Comparison of ENCODE assay signal across 8 cellular contexts in genomic region chr14:92536231-92536630, GRCh38. TPM values are rescaled to one million over a fixed set of nuclear protein-coding genes. Genes with fewer than 3 reads are reported as not detected.
DNase-seq lines count a peak whose midpoint lies in the region; ATAC-seq and TF ChIP-seq lines count a peak whose summit lies in the region.
"Not testable (repeated sequence)": the region's sequence is repeated elsewhere in the genome, so short reads cannot be mapped to it uniquely, and the experiment has no call there.

No MANE protein-coding gene starts in this region.

- not testable (repeated sequence) for H3K27me3 ChIP-seq in Caco-2 (replicated peaks; ENCODE audit: control insufficient read depth, insufficient read depth, low read length)

- CTCF ChIA-PET in AG04449 (lab: Yijun Ruan, JAX); Caco-2 (lab: Charles Lee): not testable (repeated sequence)
- CTCF ChIA-PET in activated naive CD4-positive, alpha-beta T cell treated with anti-CD3 and anti-CD28 coated beads, Interleukin-2, amount 10 ng/mL, durations not matched to agents 7 days and 5 days (lab: Charles Lee) = interaction anchor here (1.4 kb wide), 1 partner anchor 9 kb away, joined by 3 read pairs; no protein-coding TSS in a partner anchor

- H3K9me3 ChIP-seq in Caco-2 = not testable (repeated sequence)

- not testable (repeated sequence) for BruUV-seq in Caco-2 (replicated peaks; lab: Mats Ljungman, UMichigan)

- H3K9me3 Mint-ChIP-seq in Caco-2 (ENCODE audit: unreplicated experiment); activated naive CD4-positive, alpha-beta T cell treated with anti-CD3 and anti-CD28 coated beads, Interleukin-2, amount 10 ng/mL, durations not matched to agents 7 days and 5 days: not testable (repeated sequence)

- H3K4me1 ChIP-seq in Caco-2 = peaks cover 24% of the 10 kb centered on the region

- not testable (repeated sequence) for H3K27me3 Mint-ChIP-seq in Caco-2 (ENCODE audit: insufficient read depth, unreplicated experiment); activated naive CD4-positive, alpha-beta T cell treated with anti-CD3 and anti-CD28 coated beads, Interleukin-2, amount 10 ng/mL, durations not matched to agents 7 days and 5 days

- intact Hi-C loops in Caco-2 (cut with micrococcal nuclease; ENCODE audit: unreplicated experiment) = not testable (repeated sequence)

- ATAC-seq in SK-N-SH treated with all-trans-retinoic acid at 6 μM for 48 hours = peak; percentile 15

- H3K36me3 Mint-ChIP-seq in Caco-2 (ENCODE audit: insufficient read depth, unreplicated experiment); activated naive CD4-positive, alpha-beta T cell treated with anti-CD3 and anti-CD28 coated beads, Interleukin-2, amount 10 ng/mL, durations not matched to agents 7 days and 5 days: not testable (repeated sequence)

- not testable (repeated sequence) for H3K4me3 ChIP-seq in AG04449 (ENCODE audit: low read depth, low read length); Caco-2 (ENCODE audit: low read depth, low read length); choroid plexus epithelial cell (ENCODE audit: low read depth, low read length); fibroblast of villous mesenchyme (ENCODE audit: low read depth, low read length)

- POLR2A ChIA-PET in AG04449 (lab: Yijun Ruan, JAX) = interaction anchor here (0.6 kb wide), 1 partner anchor 417 kb away, joined by 3 read pairs; no protein-coding TSS in a partner anchor
- POLR2A ChIA-PET in Caco-2 (lab: Charles Lee) = not testable (repeated sequence)

- DNase-seq in AG04449 (ENCODE audit: low read depth, low spot score) (peak; percentile 37), HT1080 (ENCODE audit: low read depth) (peak; percentile 76), choroid plexus epithelial cell (ENCODE audit: low read depth) (peak; percentile 70), fibroblast of villous mesenchyme (ENCODE audit: low read depth) (peak; percentile 74), non-pigmented ciliary epithelial cell (ENCODE audit: low read depth) (peak; percentile 34)
- DNase-seq in Caco-2; activated naive CD4-positive, alpha-beta T cell treated with anti-CD3 and anti-CD28 coated beads, Interleukin-2, amount 10 ng/mL, durations not matched to agents 7 days and 5 days: not testable (repeated sequence)

- H3K36me3 ChIP-seq in Caco-2 (ENCODE audit: control insufficient read depth, insufficient read depth, low read length) = not testable (repeated sequence)

- TF ChIP-seq CTCF in AG04449 (IDR thresholded peaks at IDR 0.05; ENCODE audit: insufficient read depth, low read length, missing control alignments); Caco-2 (IDR thresholded peaks at IDR 0.05; ENCODE audit: insufficient read depth in 1 of 2, low read depth in 1 of 2, low read length in 1 of 2, severe bottlenecking in 1 of 2, unreplicated experiment in 1 of 2); choroid plexus epithelial cell (conservative IDR thresholded peaks at IDR 0.05; ENCODE audit: low read depth, low read length); fibroblast of villous mesenchyme (IDR thresholded peaks at IDR 0.05; ENCODE audit: insufficient read depth, low read depth, low read length): not testable (repeated sequence)

- not testable (repeated sequence) for H3K4me1 Mint-ChIP-seq in Caco-2 (ENCODE audit: low read depth, unreplicated experiment)
- peaks cover 73% of the 10 kb centered on the region for H3K4me1 Mint-ChIP-seq in activated naive CD4-positive, alpha-beta T cell treated with anti-CD3 and anti-CD28 coated beads, Interleukin-2, amount 10 ng/mL, durations not matched to agents 7 days and 5 days

- peak overlapping the region; percentile 75 for H3K27ac Mint-ChIP-seq in Caco-2 (ENCODE audit: unreplicated experiment)
- H3K27ac Mint-ChIP-seq in activated naive CD4-positive, alpha-beta T cell treated with anti-CD3 and anti-CD28 coated beads, Interleukin-2, amount 10 ng/mL, durations not matched to agents 7 days and 5 days = not testable (repeated sequence)

- peak overlapping the region; percentile 48 for H3K4me3 Mint-ChIP-seq in Caco-2 (ENCODE audit: unreplicated experiment)
- H3K4me3 Mint-ChIP-seq in activated naive CD4-positive, alpha-beta T cell treated with anti-CD3 and anti-CD28 coated beads, Interleukin-2, amount 10 ng/mL, durations not matched to agents 7 days and 5 days = peak overlapping the region; percentile 1

RNA-seq across cellular contexts. Expression of gene RIN3, which starts 22.6 kb away (rescaled TPM):
- total RNA-seq in Caco-2 (2022) = 18.4 and 20.7 TPM in 2 replicates
- total RNA-seq in HT1080 (2014; rRNA removed; shearing (Covaris generic)) = 3.0 and 6.6 TPM in 2 replicates
- 13.0 and 13.5 TPM in 2 replicates for polyA plus RNA-seq in HT1080 (2015; cell fraction: cytosol; rRNA removed)
- polyA plus RNA-seq in HT1080 (2015; cell fraction: nucleus; rRNA removed) = 5.1 and 6.8 TPM in 2 replicates
- 7.3 and 7.4 TPM in 2 replicates for total RNA-seq in fibroblast of villous mesenchyme
